ENCODE assay signal across 17 cellular contexts in the genomic region with DNA sequence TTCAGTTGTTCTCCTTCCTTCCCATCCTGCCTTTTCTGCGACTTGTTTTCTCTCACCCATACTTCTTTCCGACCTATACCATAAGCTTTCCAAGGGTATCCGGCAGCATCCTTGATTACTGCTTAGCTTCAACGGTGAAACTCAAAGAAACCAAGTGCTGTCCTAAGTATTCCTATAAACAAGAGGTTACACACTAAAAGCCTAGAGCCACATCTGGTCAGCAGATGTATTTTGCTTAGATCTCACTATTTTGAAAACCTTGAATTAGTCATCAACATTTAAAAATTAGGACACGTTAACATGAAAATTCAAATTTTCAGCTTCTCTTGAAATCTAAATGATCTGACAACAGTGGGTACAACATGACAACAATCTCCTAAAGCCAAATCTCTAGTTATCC. TPM values are rescaled to one million over a fixed set of nuclear protein-coding genes. Genes with fewer than 3 reads are reported as not detected.
DNase-seq lines count a peak whose midpoint lies in the region; TF ChIP-seq lines count a peak whose summit lies in the region.
"Had no signal": no experiment of that assay in that cellular context is flagged by ENCODE, and none has a peak within 500 bp of the region (broad histone marks: within the 10 kb centered on the region; RNA-seq: fewer than 3 reads in every experiment).

No MANE protein-coding gene starts in this region.

- H3K4me1 ChIP-seq in skeletal muscle satellite cell (ENCODE audit: control insufficient read depth, insufficient read depth, low read length), result peaks cover 40% of the 10 kb centered on the region
- H3K4me1 ChIP-seq in hepatocyte (ENCODE audit: insufficient read depth), result peaks cover 15% of the 10 kb centered on the region

- no peak overlapping the region for H3K9ac ChIP-seq in skeletal muscle satellite cell (ENCODE audit: low read depth, low read length)
- H3K9ac ChIP-seq: BLaER1 treated with 17β-estradiol and CSF1 and Interleukin-3, amounts not matched to agents 10 nM and 100 nM had no signal

- H3K4me2 ChIP-seq in skeletal muscle satellite cell (ENCODE audit: low read length) (peak overlapping the region; percentile 8), hepatocyte (no peak overlapping the region)

- 63% methylated on average over 5 of the region's 5 CpGs for WGBS in hepatocyte (ENCODE audit: low lambda C conversion rate, missing lambda C conversion rate)

- H3K4me3 ChIP-seq in skeletal muscle satellite cell (ENCODE audit: low read length) (no peak overlapping the region), hepatocyte (no peak overlapping the region)
- H3K4me3 ChIP-seq: BLaER1 treated with 17β-estradiol and CSF1 and Interleukin-3, amounts not matched to agents 10 nM and 100 nM; cardiac muscle cell; mucosa of descending colon had no signal

- peaks cover 97% of the 10 kb centered on the region for H3K79me2 ChIP-seq in hepatocyte

- H2AFZ ChIP-seq in hepatocyte, result no peak overlapping the region

- H3K27ac ChIP-seq in hepatocyte, result no peak overlapping the region
- H3K27ac ChIP-seq: BLaER1 treated with 17β-estradiol and CSF1 and Interleukin-3, amounts not matched to agents 10 nM and 100 nM; cardiac muscle cell had no signal

- DNase-seq in GM03348 (ENCODE audit: low spot score) (peak; percentile 67), amniotic epithelial cell (ENCODE audit: low read depth) (peak; percentile 64), fibroblast of the conjunctiva (ENCODE audit: low read depth) (peak; percentile 63), hepatocyte (ENCODE audit: low spot score) (no peak), SK-N-DZ (ENCODE audit: low spot score) (no peak), GM10266 (ENCODE audit: extremely low spot score) (no peak)
- DNase-seq: activated CD4-positive, alpha-beta T cell treated with anti-CD3 and anti-CD28 coated beads, Interleukin-2, amount 10 ng/mL, durations not matched to agents 24 days and 14 days; activated naive CD8-positive, alpha-beta T cell treated with anti-CD3 and anti-CD28 coated beads, Interleukin-2, amount 10 ng/mL, durations not matched to agents 7 days and 5 days; Calu3; glutamatergic neuron; mucosa of descending colon; NCI-H774; PC-3; SIG-M5 had no signal

- no peak for TF ChIP-seq CTCF in hepatocyte (IDR thresholded peaks at IDR 0.05; ENCODE audit: poor library complexity)
- TF ChIP-seq CTCF in GM10266 (IDR thresholded peaks at IDR 0.05; ENCODE audit: control insufficient read depth, insufficient read depth, low read depth, missing control alignments), result no peak

- H3K9me3 ChIP-seq in skeletal muscle satellite cell (replicated peaks; ENCODE audit: low read length) (no peaks in the 10 kb centered on the region), hepatocyte (ENCODE audit: low read depth) (no peaks in the 10 kb centered on the region)
- H3K9me3 ChIP-seq: mucosa of descending colon had no signal

- H4K20me1 ChIP-seq in hepatocyte (ENCODE audit: insufficient read depth, poor library complexity, severe bottlenecking), result peaks cover 62% of the 10 kb centered on the region

- H3K36me3 ChIP-seq in skeletal muscle satellite cell (ENCODE audit: insufficient read depth, low read length) (peaks cover 8% of the 10 kb centered on the region), hepatocyte (replicated peaks; ENCODE audit: insufficient read depth, low read depth) (no peaks in the 10 kb centered on the region)
- H3K36me3 ChIP-seq: cardiac muscle cell had no signal

- H3K9me2 ChIP-seq in hepatocyte (replicated peaks; ENCODE audit: insufficient read depth), result no peaks in the 10 kb centered on the region

- H3K27me3 ChIP-seq in skeletal muscle satellite cell (ENCODE audit: control insufficient read depth, insufficient read depth, low read length), result no peaks in the 10 kb centered on the region
- no peaks in the 10 kb centered on the region for H3K27me3 ChIP-seq in hepatocyte
- H3K27me3 ChIP-seq: BLaER1 treated with 17β-estradiol and CSF1 and Interleukin-3, amounts not matched to agents 10 nM and 100 nM; cardiac muscle cell had no signal

RNA-seq across cellular contexts. Expression of a gene that starts 20.0 kb away (rescaled TPM):
- total RNA-seq in skeletal muscle satellite cell (2012; rRNA removed), result 62.7 and 80.6 TPM in 2 replicates
- total RNA-seq in hepatocyte, result 69.2 and 70.2 TPM in 2 replicates
- 15.1 and 17.8 TPM in 2 replicates for polyA plus RNA-seq in hepatocyte
- 28.6 and 32.3 TPM in 2 replicates for polyA plus RNA-seq in SK-N-DZ (2014; cell fraction: cytosol; rRNA removed)
- polyA plus RNA-seq in SK-N-DZ (2014; cell fraction: nucleus; rRNA removed), result 65.8 and 109 TPM in 2 replicates

Comparison
In these comparisons a context has a peak if more than half of its experiments do, and no peak if none do; other contexts are left out.
1. DNase-seq: peak in GM03348 (single experiment), amniotic epithelial cell (single experiment) and fibroblast of the conjunctiva (single experiment); none in hepatocyte (single experiment), SK-N-DZ (single experiment) and GM10266 (single experiment).